In genomic region chr16:1713933-1714332, GRCh38 we compare ENCODE assay signal across 1 cellular context.
TF ChIP-seq lines count a peak whose summit lies in the region.

No MANE protein-coding gene starts in this region.

TF ChIP-seq in HepG2, 621 proteins besides CTCF, POLR2A, EP300 and RAD21:
- peak; percentile 77 for TF ChIP-seq ZBTB33 (CRISPR knock-in tag; IDR thresholded peaks at IDR 0.05)
- no peak for TF ChIP-seq SOX5 (CRISPR knock-in tag; IDR thresholded peaks at IDR 0.05; ENCODE audit: borderline replicate concordance)
